10 cellular contexts compared by ENCODE assay signal in the genomic region with DNA sequence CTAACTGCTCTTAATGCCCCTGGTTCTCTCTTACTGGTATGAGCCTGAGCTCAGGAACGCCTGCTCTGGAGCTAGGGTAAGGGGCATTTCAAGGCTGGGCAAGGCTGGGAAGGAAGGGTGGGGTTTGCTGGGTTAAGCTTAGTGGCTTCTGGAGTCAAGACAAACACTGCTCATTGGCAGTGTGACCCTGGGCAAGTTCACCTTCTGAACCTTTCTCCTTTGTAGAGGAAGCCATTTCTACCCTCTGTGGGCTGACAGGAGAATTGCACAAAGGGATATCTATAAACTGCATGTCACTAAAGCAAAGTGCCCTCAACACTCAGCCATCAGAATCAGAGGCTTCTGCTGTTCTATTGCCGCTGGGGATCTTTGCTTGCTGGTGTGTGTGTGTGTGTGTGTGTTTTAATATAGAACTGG. TPM values are rescaled to one million over a fixed set of nuclear protein-coding genes. Genes with fewer than 3 reads are reported as not detected.
DNase-seq lines count a peak whose midpoint lies in the region; ATAC-seq, FAIRE-seq and TF ChIP-seq lines count a peak whose summit lies in the region.
"Had no signal": no experiment of that assay in that cellular context is flagged by ENCODE, and none has a peak within 500 bp of the region (broad histone marks: within the 10 kb centered on the region; RNA-seq: fewer than 3 reads in every experiment).

No MANE protein-coding gene starts in this region.

- H3K36me3 Mint-ChIP-seq in CD4-positive, alpha-beta T cell (ENCODE audit: low read depth): no peaks in the 10 kb centered on the region
- H3K36me3 Mint-ChIP-seq in neural progenitor cell: no peaks in the 10 kb centered on the region

- H3K4me1 ChIP-seq in neural progenitor cell: no peaks in the 10 kb centered on the region
- H3K4me1 ChIP-seq in esophagus squamous epithelium: peaks cover 0 to 20% (median 3%) of the 10 kb centered on the region in 3 donors

- DNase-seq in CD4-positive, alpha-beta T cell: no peak
- DNase-seq in NCI-H1105 treated with DMSO at 0.1 percent for 48 hours (lab: John Stamatoyannopoulos, UW) (peak; percentile 54), bronchial epithelial cell (ENCODE audit: low read depth) (no peak), neural progenitor cell (ENCODE audit: low spot score) (peak; percentile 18), esophagus squamous epithelium (lab: John Stamatoyannopoulos, UW) (no peak)
- no peak for DNase-seq in central memory CD4-positive, alpha-beta T cell

- POLR2A ChIA-PET in CD4-positive, alpha-beta T cell (lab: Charles Lee): no interaction called here

- H4K20me1 ChIP-seq in neural progenitor cell (ENCODE audit: low read depth): no peaks in the 10 kb centered on the region

- H3K9me3 ChIP-seq in CD4-positive, alpha-beta T cell (ENCODE audit: control insufficient read depth, low read length): no peaks in the 10 kb centered on the region
- no peaks in the 10 kb centered on the region for H3K9me3 ChIP-seq in neural progenitor cell (ENCODE audit: low read depth)
- H3K9me3 ChIP-seq in esophagus squamous epithelium: no peaks in the 10 kb centered on the region

- no peaks in the 10 kb centered on the region for H3K9me3 Mint-ChIP-seq in CD4-positive, alpha-beta T cell
- H3K9me3 Mint-ChIP-seq in neural progenitor cell: no peaks in the 10 kb centered on the region

- H3K27me3 Mint-ChIP-seq in CD4-positive, alpha-beta T cell: no peaks in the 10 kb centered on the region
- H3K27me3 Mint-ChIP-seq in neural progenitor cell (ENCODE audit: insufficient read depth, low read depth): no peaks in the 10 kb centered on the region

- H3K27ac ChIP-seq in CD4-positive, alpha-beta T cell (ENCODE audit: low read depth, low read length): no peak overlapping the region
- H3K27ac ChIP-seq in neural progenitor cell: no peak overlapping the region
- no peak overlapping the region for H3K27ac ChIP-seq in esophagus squamous epithelium

- TF ChIP-seq CTCF in CD4-positive, alpha-beta T cell (IDR thresholded peaks at IDR 0.05): no peak
- TF ChIP-seq CTCF in bronchial epithelial cell (IDR thresholded peaks at IDR 0.05; ENCODE audit: insufficient read depth, low read length, severe bottlenecking): peak; percentile 25
- TF ChIP-seq CTCF in neural progenitor cell (IDR thresholded peaks at IDR 0.05): peak; percentile 43
- peak in 2 of 6 experiments; percentile 12 to 32 for TF ChIP-seq CTCF in esophagus squamous epithelium (IDR thresholded peaks at IDR 0.05)

- H3F3A ChIP-seq in neural progenitor cell (ENCODE audit: low read depth): no peaks in the 10 kb centered on the region

- no peak overlapping the region for H3K4me3 Mint-ChIP-seq in CD4-positive, alpha-beta T cell
- H3K4me3 Mint-ChIP-seq in neural progenitor cell: no peak overlapping the region

- H3K9ac ChIP-seq in neural progenitor cell: no peak overlapping the region

- no peak overlapping the region for H3K4me2 ChIP-seq in neural progenitor cell

- FAIRE-seq in bronchial epithelial cell (lab: Jason Lieb, UNC): peak; percentile 18

- ATAC-seq in CD4-positive, alpha-beta T cell (ENCODE audit: poor library complexity): peak; percentile 39
- ATAC-seq in GM19351 (IDR thresholded peaks at IDR 0.05; ENCODE audit: unreplicated experiment): peak; percentile 96
- ATAC-seq in HG03196 (IDR thresholded peaks at IDR 0.05; ENCODE audit: unreplicated experiment): no peak

- no peaks in the 10 kb centered on the region for H3K4me1 Mint-ChIP-seq in CD4-positive, alpha-beta T cell (ENCODE audit: low read depth)
- peaks cover 6% of the 10 kb centered on the region for H3K4me1 Mint-ChIP-seq in neural progenitor cell

- CTCF ChIA-PET in CD4-positive, alpha-beta T cell (lab: Charles Lee): interaction anchor here (0.9 to 1.4 kb wide), 2 partner anchors 286 to 546 kb away, joined by 3 read pairs; no protein-coding TSS in a partner anchor

- H3K36me3 ChIP-seq in bronchial epithelial cell (ENCODE audit: control insufficient read depth, insufficient read depth, low read length) (peaks cover 27% of the 10 kb centered on the region), neural progenitor cell (no peaks in the 10 kb centered on the region), esophagus squamous epithelium (peaks cover 0 to 77% (median 10%) of the 10 kb centered on the region in 3 donors)

- no peak overlapping the region for H3K27ac Mint-ChIP-seq in CD4-positive, alpha-beta T cell
- H3K27ac Mint-ChIP-seq in neural progenitor cell: no peak overlapping the region

- intact Hi-C loops in CD4-positive, alpha-beta T cell (cut with DNase I, micrococcal nuclease): loop anchor here in 1 of 2 experiments (2.0 kb wide), 1 partner anchor 281 kb away; no protein-coding TSS in a partner anchor
- intact Hi-C loops in esophagus squamous epithelium (cut with DNase I): no loop called here

- no peaks in the 10 kb centered on the region for H3K79me2 ChIP-seq in neural progenitor cell (ENCODE audit: low read depth)

- 80 to 82% methylated on average over 2 of the region's 2 CpGs for WGBS in esophagus squamous epithelium, 2 donors

- H3K27me3 ChIP-seq in CD4-positive, alpha-beta T cell (ENCODE audit: control insufficient read depth, insufficient read depth, low read length): no peaks in the 10 kb centered on the region
- H3K27me3 ChIP-seq in bronchial epithelial cell (ENCODE audit: control insufficient read depth, insufficient read depth, low read length) (no peaks in the 10 kb centered on the region), neural progenitor cell (no peaks in the 10 kb centered on the region), esophagus squamous epithelium (no peaks in the 10 kb centered on the region)

- no peak for TF ChIP-seq POLR2A in esophagus squamous epithelium (IDR thresholded peaks at IDR 0.05)

- no peak overlapping the region for H3K4me3 ChIP-seq in bronchial epithelial cell (ENCODE audit: low read depth, low read length)
- H3K4me3 ChIP-seq in neural progenitor cell: no peak overlapping the region
- no peak overlapping the region for H3K4me3 ChIP-seq in esophagus squamous epithelium

- H2AFZ ChIP-seq in neural progenitor cell (replicated peaks): peak overlapping the region; percentile 0

RNA-seq across cellular contexts. Expression of gene LRRN4, which starts 20.3 kb away (rescaled TPM):
- under 1 TPM; 0.08 to 0.17 TPM for total RNA-seq in CD4-positive, alpha-beta T cell
- total RNA-seq in bronchial epithelial cell: not detected in 2 replicates
- not detected in 2 replicates for total RNA-seq in neural progenitor cell (ENCODE audit: low replicate concordance)
- under 1 TPM in 1 of 4 donors, not detected in 3; 0.19 TPM for total RNA-seq in esophagus squamous epithelium
- total RNA-seq: fibroblast of villous mesenchyme, LHCN-M2 had no signal

RNA-seq across cellular contexts. Expression of gene FERMT1, which starts 48.7 kb away (rescaled TPM):
- not detected for total RNA-seq in CD4-positive, alpha-beta T cell
- 26.6 and 60.6 TPM in 2 replicates for total RNA-seq in bronchial epithelial cell
- 1.3 and 1.6 TPM in 2 replicates for total RNA-seq in neural progenitor cell (ENCODE audit: low replicate concordance)
- total RNA-seq in esophagus squamous epithelium: 10 to 100 TPM; 19.3 to 53.5 (median 25.8) TPM

Comparison
In these comparisons a context has a peak if more than half of its experiments do, and no peak if none do; other contexts are left out.
1. DNase-seq: peak in NCI-H1105 treated with DMSO at 0.1 percent for 48 hours (single experiment) and neural progenitor cell (single experiment); none in CD4-positive, alpha-beta T cell (0 of 10), bronchial epithelial cell (single experiment), esophagus squamous epithelium (single experiment) and central memory CD4-positive, alpha-beta T cell (single experiment).